9 cellular contexts compared by ENCODE assay signal in the genomic region with DNA sequence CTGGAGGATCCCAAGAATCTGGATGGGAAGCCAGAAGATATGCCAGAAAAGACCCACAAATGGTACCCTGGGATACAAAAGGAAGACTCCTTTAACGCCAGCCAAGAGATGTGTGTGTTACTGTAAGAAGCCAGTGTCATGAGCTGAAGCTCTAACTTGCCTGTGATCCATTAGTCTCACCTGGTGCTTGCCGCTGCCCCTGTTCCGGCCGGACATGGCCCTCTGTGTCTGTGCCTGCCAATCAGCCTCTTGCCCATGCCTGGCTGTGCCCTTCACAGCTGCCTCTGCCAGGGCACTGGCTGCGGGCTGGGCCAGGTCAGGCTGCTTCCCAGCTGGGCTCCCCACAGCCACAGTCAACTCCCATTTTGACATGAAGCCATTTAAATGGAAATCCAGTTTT. TPM values are rescaled to one million over a fixed set of nuclear protein-coding genes. Genes with fewer than 3 reads are reported as not detected.
"Had no signal": no experiment of that assay in that cellular context is flagged by ENCODE, and none has a peak within 500 bp of the region (broad histone marks: within the 10 kb centered on the region; RNA-seq: fewer than 3 reads in every experiment).

No MANE protein-coding gene starts in this region.

- H3K27ac ChIP-seq: HL-60 had no signal

- H3K4me3 Mint-ChIP-seq: HFFc6, IgD-negative memory B cell had no signal

- H3K36me3 ChIP-seq: HAP-1 had no signal

- H3K9me3 ChIP-seq: HAP-1 had no signal

- H3K27ac Mint-ChIP-seq: HFFc6, IgD-negative memory B cell had no signal

- DNase-seq: GOT3, HFFc6, KBM-7 had no signal

- H3K9me3 Mint-ChIP-seq: HFFc6 had no signal

- ATAC-seq: HCT116, HepG2 had no signal

- H3K4me3 ChIP-seq: HAP-1 had no signal

RNA-seq across cellular contexts. Expression of a gene that starts 55.4 kb away (rescaled TPM):
- total RNA-seq: HepG2, HFFc6, HT1080 had no signal
- polyA plus RNA-seq: HepG2, IgD-negative memory B cell had no signal
